1 cellular context compared by ENCODE assay signal in genomic region chr17:82217530-82218204, GRCh38.
A peak's percentile ranks its signal among the peaks of the same experiment; 100 is the strongest.
TF ChIP-seq lines count a peak whose summit lies in the region.

No MANE protein-coding gene starts in this region.

TF ChIP-seq in SK-N-SH, 30 proteins besides CTCF, POLR2A, EP300 and RAD21 (continued from another document):
- TF ChIP-seq ZBTB33 (IDR thresholded peaks at IDR 0.05; ENCODE audit: borderline replicate concordance, low read depth) = no peak
- 0 out of 2 replicates have a peak, but pooled peaks have one; percentile 60 for TF ChIP-seq REST (IDR thresholded peaks at IDR 0.05; ENCODE audit: low read depth, low read length)
- TF ChIP-seq USF1 (IDR thresholded peaks at IDR 0.05; ENCODE audit: borderline replicate concordance, low read depth) = no peak
- no peak for TF ChIP-seq SMC3 (IDR thresholded peaks at IDR 0.05; ENCODE audit: low read depth, low read length)
- TF ChIP-seq YY1 (IDR thresholded peaks at IDR 0.05; ENCODE audit: low read depth) = no peak
- no peak; the same call in 1 of the 2 replicates for TF ChIP-seq TCF12 (IDR thresholded peaks at IDR 0.05)
- no peak for TF ChIP-seq RFX5 (IDR thresholded peaks at IDR 0.05; ENCODE audit: low read length)
